ENCODE assay signal across 14 cellular contexts in the genomic region with DNA sequence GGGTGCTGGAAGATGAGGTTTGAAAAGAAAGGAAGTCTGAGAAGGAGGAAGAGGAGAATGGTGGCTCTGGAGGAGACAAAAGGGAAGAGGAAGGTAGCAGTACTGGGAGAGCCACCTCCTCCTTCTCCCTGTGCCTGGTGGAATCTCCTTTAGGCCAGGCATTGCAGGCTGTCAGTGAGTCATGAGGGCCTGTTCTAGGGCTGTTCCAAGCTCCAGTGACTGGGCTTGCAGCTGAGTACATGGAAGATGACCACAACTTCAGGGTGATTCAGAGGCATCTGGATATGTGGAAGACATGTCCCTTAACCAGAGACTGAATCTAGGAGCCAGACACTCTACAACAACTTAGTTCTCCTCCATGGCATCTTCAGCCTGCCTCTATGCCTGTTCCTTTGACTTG.
DNase-seq lines count a peak whose midpoint lies in the region; ATAC-seq, FAIRE-seq and TF ChIP-seq lines count a peak whose summit lies in the region.
"Had no signal": no experiment of that assay in that cellular context is flagged by ENCODE, and none has a peak within 500 bp of the region (broad histone marks: within the 10 kb centered on the region; RNA-seq: fewer than 3 reads in every experiment).

No MANE protein-coding gene starts in this region.

- no peaks in the 10 kb centered on the region for H3K36me3 Mint-ChIP-seq in endothelial cell (ENCODE audit: low read depth, unreplicated experiment)

- dilution Hi-C loops in keratinocyte (cut with MboI; ENCODE audit: extremely low pct_ligation_motif_present, low sequenced_read_pairs): no loop called here

- H3K27me3 Mint-ChIP-seq in endothelial cell (ENCODE audit: unreplicated experiment): no peaks in the 10 kb centered on the region

- ATAC-seq in GM21390 (IDR thresholded peaks at IDR 0.05; ENCODE audit: unreplicated experiment): no peak
- ATAC-seq in GM18868 (IDR thresholded peaks at IDR 0.05; ENCODE audit: unreplicated experiment): no peak
- ATAC-seq: stimulated activated naive CD8-positive, alpha-beta T cell treated with anti-CD3 and anti-CD28 coated beads, Interleukin-15, Interleukin-2, amounts not matched to agents 100 U/mL and 50 U/mL, for 24 hours had no signal

- H3K4me3 ChIP-seq in astrocyte of the cerebellum (ENCODE audit: low read depth, low read length) (no peak overlapping the region), keratinocyte (ENCODE audit: control insufficient read depth in 2 of 3, extremely low read depth in 1 of 3, insufficient read depth in 2 of 3, low read depth in 1 of 3, low read length in 3 of 3) (no peak overlapping the region), stomach (no peak overlapping the region)

- H3K4me1 ChIP-seq in keratinocyte (ENCODE audit: control insufficient read depth, extremely low read depth, insufficient read depth, low read length) (peaks cover 18% of the 10 kb centered on the region), stomach (peaks cover 0 to 11% (median 0%) of the 10 kb centered on the region in 4 donors)

- H3K9ac ChIP-seq in keratinocyte (ENCODE audit: control insufficient read depth, extremely low read depth, insufficient read depth, low read length): no peak overlapping the region

- intact Hi-C loops in stomach (cut with DNase I; ENCODE audit: low total_unique reads): no loop called here

- no peaks in the 10 kb centered on the region for H3K27me3 ChIP-seq in keratinocyte (ENCODE audit: control insufficient read depth, extremely low read depth, insufficient read depth, low read length)
- H3K27me3 ChIP-seq in stomach: no peaks in the 10 kb centered on the region

- H3K36me3 ChIP-seq in keratinocyte (ENCODE audit: control insufficient read depth in 2 of 2, extremely low read depth in 1 of 2, insufficient read depth in 2 of 2, low read length in 2 of 2) (no peaks in the 10 kb centered on the region), stomach (no peaks in the 10 kb centered on the region)

- peak; percentile 55 for DNase-seq in H4 (ENCODE audit: low spot score)
- peak; percentile 51 for DNase-seq in astrocyte of the cerebellum (ENCODE audit: low read depth)
- DNase-seq in keratinocyte (ENCODE audit: low read depth, low spot score): peak; percentile 62
- peak; percentile 22 for DNase-seq in stomach
- no peak for DNase-seq in NCI-H1930 (lab: John Stamatoyannopoulos, UW)
- DNase-seq in endothelial cell (ENCODE audit: low spot score): no peak
- DNase-seq: activated CD4-positive, alpha-beta T cell treated with anti-CD3 and anti-CD28 coated beads, Interleukin-2, amount 50 U/mL, for 1 hour; midbrain; NCI-H2171 treated with DMSO at 0.1 percent for 48 hours; SHP77 treated with DMSO at 0.1 percent for 48 hours; stimulated activated naive CD8-positive, alpha-beta T cell treated with anti-CD3 and anti-CD28 coated beads, Interleukin-15, Interleukin-2, amounts not matched to agents 100 U/mL and 50 U/mL, for 24 hours had no signal

- no peak overlapping the region for H2AFZ ChIP-seq in keratinocyte (ENCODE audit: control insufficient read depth, low read length)

- peaks cover 10% of the 10 kb centered on the region for H3K4me1 Mint-ChIP-seq in endothelial cell (ENCODE audit: unreplicated experiment)

- TF ChIP-seq POLR2A in stomach (IDR thresholded peaks at IDR 0.05): no peak

- H3K27ac Mint-ChIP-seq in endothelial cell (ENCODE audit: unreplicated experiment): no peak overlapping the region

- TF ChIP-seq CTCF in astrocyte of the cerebellum (IDR thresholded peaks at IDR 0.05; ENCODE audit: low read depth, low read length, missing control alignments) (no peak), keratinocyte (optimal IDR thresholded peaks at IDR 0.05 in 1 of 3, IDR thresholded peaks at IDR 0.05 in 1 of 3, conservative IDR thresholded peaks at IDR 0.05 in 1 of 3; ENCODE audit: extremely low read depth in 1 of 3, insufficient read depth in 2 of 3, low read length in 3 of 3) (no peak), stomach (IDR thresholded peaks at IDR 0.05) (no peak), endothelial cell (IDR thresholded peaks at IDR 0.05; ENCODE audit: unreplicated experiment) (no peak)

- H3K27ac ChIP-seq in keratinocyte (ENCODE audit: control insufficient read depth, insufficient read depth, low read length): peak overlapping the region; percentile 34
- no peak overlapping the region for H3K27ac ChIP-seq in stomach

- no peaks in the 10 kb centered on the region for H3K9me1 ChIP-seq in keratinocyte (ENCODE audit: control insufficient read depth, extremely low read depth, insufficient read depth, low read length)

- H3K79me2 ChIP-seq in keratinocyte (ENCODE audit: control insufficient read depth, insufficient read depth, low read length): no peaks in the 10 kb centered on the region

- H3K9me3 Mint-ChIP-seq in endothelial cell (ENCODE audit: unreplicated experiment): no peaks in the 10 kb centered on the region

- H3K9me3 ChIP-seq in keratinocyte (ENCODE audit: control insufficient read depth, low read depth, low read length) (no peaks in the 10 kb centered on the region), stomach (no peaks in the 10 kb centered on the region)

- in situ Hi-C loops in astrocyte of the cerebellum (cut with HindIII; ENCODE audit: low sequenced_read_pairs): no loop called here

- no peaks in the 10 kb centered on the region for H4K20me1 ChIP-seq in keratinocyte (ENCODE audit: control insufficient read depth, extremely low read depth, insufficient read depth, low read length)

- FAIRE-seq in keratinocyte (lab: Jason Lieb, UNC): peak; percentile 89
- FAIRE-seq: GM19239 had no signal

- H3K4me2 ChIP-seq in keratinocyte (ENCODE audit: control insufficient read depth, extremely low read depth, insufficient read depth, low read depth, low read length): peak overlapping the region; percentile 19

- TF ChIP-seq EP300 in stomach (IDR thresholded peaks at IDR 0.05): no peak

- no peak overlapping the region for H3K4me3 Mint-ChIP-seq in endothelial cell (ENCODE audit: unreplicated experiment)

Comparison
In these comparisons a context has a peak if more than half of its experiments do, and no peak if none do; other contexts are left out.
1. DNase-seq: peak in H4 (single experiment), astrocyte of the cerebellum (single experiment), keratinocyte (single experiment) and stomach (single experiment); none in NCI-H1930 (0 of 2) and endothelial cell (single experiment).